8 cellular contexts compared by ENCODE assay signal in genomic region chr3:182683335-182684257, GRCh38.
DNase-seq lines count a peak whose midpoint lies in the region; ATAC-seq, FAIRE-seq and TF ChIP-seq lines count a peak whose summit lies in the region.

No MANE protein-coding gene starts in this region.

- peak; percentile 77 for ATAC-seq in RWPE2 (ENCODE audit: low read depth)

- peak; percentile 98 for TF ChIP-seq CTCF in RWPE2 (IDR thresholded peaks at IDR 0.05; ENCODE audit: poor library complexity, severe bottlenecking)
- TF ChIP-seq CTCF in osteoblast (IDR thresholded peaks at IDR 0.05; ENCODE audit: extremely low read depth, low read depth, low read length), result peak; percentile 98

- no peaks in the 10 kb centered on the region for H3F3A ChIP-seq in GM23248 (ENCODE audit: insufficient read depth)

- H3K27me3 ChIP-seq in GM23248 (replicated peaks; ENCODE audit: insufficient read depth), result peaks cover 41% of the 10 kb centered on the region
- H3K27me3 ChIP-seq in RWPE2 (ENCODE audit: insufficient read depth, poor library complexity, severe bottlenecking), result no peaks in the 10 kb centered on the region
- H3K27me3 ChIP-seq in osteoblast (ENCODE audit: insufficient read depth, low read length), result peaks cover 9% of the 10 kb centered on the region

- H3K4me1 Mint-ChIP-seq in activated naive CD4-positive, alpha-beta T cell treated with anti-CD3 and anti-CD28 coated beads for 36 hours (ENCODE audit: low read depth), result peaks cover 8% of the 10 kb centered on the region

- no peak overlapping the region for H3K27ac ChIP-seq in GM23248
- peak overlapping the region; percentile 28 for H3K27ac ChIP-seq in RWPE2 (ENCODE audit: poor library complexity, severe bottlenecking)
- no peak overlapping the region for H3K27ac ChIP-seq in osteoblast (ENCODE audit: low read depth, low read length)

- H3K9me2 ChIP-seq in GM23248 (ENCODE audit: insufficient read depth), result no peaks in the 10 kb centered on the region

- peak overlapping the region; percentile 66 for H3K4me3 Mint-ChIP-seq in activated naive CD4-positive, alpha-beta T cell treated with anti-CD3 and anti-CD28 coated beads for 36 hours

- intact Hi-C loops in activated naive CD4-positive, alpha-beta T cell treated with anti-CD3 and anti-CD28 coated beads for 36 hours (cut with micrococcal nuclease), result loop anchor here (1.0 to 10.0 kb wide), 9 partner anchors 66 to 1879 kb away; no protein-coding TSS in a partner anchor

- no peaks in the 10 kb centered on the region for H3K9me3 ChIP-seq in ES-I3 (ENCODE audit: control insufficient read depth, insufficient read depth, low read length)
- H3K9me3 ChIP-seq in GM23248 (ENCODE audit: low read depth), result no peaks in the 10 kb centered on the region
- H3K9me3 ChIP-seq in RWPE2 (ENCODE audit: severe bottlenecking), result no peaks in the 10 kb centered on the region
- no peaks in the 10 kb centered on the region for H3K9me3 ChIP-seq in osteoblast (ENCODE audit: low read depth, low read length)

- no peaks in the 10 kb centered on the region for H3K9me3 Mint-ChIP-seq in activated naive CD4-positive, alpha-beta T cell treated with anti-CD3 and anti-CD28 coated beads for 36 hours

- H3K27me3 Mint-ChIP-seq in activated naive CD4-positive, alpha-beta T cell treated with anti-CD3 and anti-CD28 coated beads for 36 hours (ENCODE audit: low read depth), result peaks cover 16% of the 10 kb centered on the region

- H3K9ac ChIP-seq in ES-I3 (ENCODE audit: low read depth, low read length) (peak overlapping the region; percentile 81), GM23248 (no peak overlapping the region)

- H3K36me3 ChIP-seq in ES-I3 (ENCODE audit: insufficient read depth, low read length) (no peaks in the 10 kb centered on the region), GM23248 (ENCODE audit: low read depth) (no peaks in the 10 kb centered on the region), RWPE2 (ENCODE audit: low read depth) (no peaks in the 10 kb centered on the region), osteoblast (ENCODE audit: insufficient read depth, low read length) (no peaks in the 10 kb centered on the region)

- H3K4me1 ChIP-seq in ES-I3 (ENCODE audit: insufficient read depth, low read length) (no peaks in the 10 kb centered on the region), GM23248 (ENCODE audit: insufficient read depth) (no peaks in the 10 kb centered on the region), RWPE2 (ENCODE audit: insufficient read depth, poor library complexity, severe bottlenecking) (peaks cover 15% of the 10 kb centered on the region), osteoblast (ENCODE audit: insufficient read depth, low read length) (peaks cover 9% of the 10 kb centered on the region)

- no peak overlapping the region for H3K27ac Mint-ChIP-seq in activated naive CD4-positive, alpha-beta T cell treated with anti-CD3 and anti-CD28 coated beads for 36 hours

- WGBS in GM23248 (ENCODE audit: low coverage in 1 of 2, low lambda C conversion rate in 2 of 2, missing lambda C conversion rate in 2 of 2), 2 experiments, result 3% methylated on average over 8 of the region's 8 CpGs

- no peaks in the 10 kb centered on the region for H3K36me3 Mint-ChIP-seq in activated naive CD4-positive, alpha-beta T cell treated with anti-CD3 and anti-CD28 coated beads for 36 hours (ENCODE audit: low read depth)

- H3K4me3 ChIP-seq in GM23248 (peak overlapping the region; percentile 81), RWPE2 (ENCODE audit: severe bottlenecking) (peak overlapping the region; percentile 37), osteoblast (ENCODE audit: insufficient read depth, low read length) (peak overlapping the region; percentile 75)

- DNase-seq in GM23248, result peak; percentile 79
- DNase-seq in LHCN-M2 (ENCODE audit: low read depth), result peak; percentile 63
- DNase-seq in RWPE2 (ENCODE audit: low spot score), result no peak
- DNase-seq in activated naive CD4-positive, alpha-beta T cell treated with anti-CD3 and anti-CD28 coated beads for 36 hours, result peak; percentile 80
- peak; percentile 68 for DNase-seq in glomerular endothelial cell (ENCODE audit: extremely low read depth, low read depth, low spot score)
- DNase-seq in osteoblast (ENCODE audit: insufficient read length, low spot score, missing footprints), result peak; percentile 91
- DNase-seq in urothelium cell line (ENCODE audit: low spot score), result peak; percentile 75

- H2AFZ ChIP-seq in GM23248 (peak overlapping the region; percentile 93), osteoblast (ENCODE audit: low read length) (peak overlapping the region; percentile 77)

- H3K79me2 ChIP-seq in GM23248 (ENCODE audit: insufficient read depth), result no peaks in the 10 kb centered on the region
- H3K79me2 ChIP-seq in osteoblast (ENCODE audit: insufficient read depth, low read length), result no peaks in the 10 kb centered on the region

- H3K4me2 ChIP-seq in GM23248 (ENCODE audit: unreplicated experiment) (peak overlapping the region; percentile 87), osteoblast (ENCODE audit: insufficient read depth, low read length) (peak overlapping the region; percentile 93)

- FAIRE-seq in urothelium cell line (lab: Jason Lieb, UNC), result no peak

- CTCF ChIA-PET in activated naive CD4-positive, alpha-beta T cell treated with anti-CD3 and anti-CD28 coated beads for 36 hours (lab: Charles Lee), result interaction anchor here (0.5 to 1.5 kb wide), 12 partner anchors 11 to 1521 kb away, joined by 3 to 7 read pairs (median 3); no protein-coding TSS in a partner anchor

- in situ Hi-C loops in GM23248 (cut with MboI), result loop anchor here (10.0 kb wide), 1 partner anchor 979 kb away; no protein-coding TSS in a partner anchor

- H4K20me1 ChIP-seq in GM23248 (ENCODE audit: insufficient read depth) (no peaks in the 10 kb centered on the region), osteoblast (ENCODE audit: insufficient read depth, low read length) (no peaks in the 10 kb centered on the region)
